Comparison of ENCODE assay signal across 8 cellular contexts in the genomic region with DNA sequence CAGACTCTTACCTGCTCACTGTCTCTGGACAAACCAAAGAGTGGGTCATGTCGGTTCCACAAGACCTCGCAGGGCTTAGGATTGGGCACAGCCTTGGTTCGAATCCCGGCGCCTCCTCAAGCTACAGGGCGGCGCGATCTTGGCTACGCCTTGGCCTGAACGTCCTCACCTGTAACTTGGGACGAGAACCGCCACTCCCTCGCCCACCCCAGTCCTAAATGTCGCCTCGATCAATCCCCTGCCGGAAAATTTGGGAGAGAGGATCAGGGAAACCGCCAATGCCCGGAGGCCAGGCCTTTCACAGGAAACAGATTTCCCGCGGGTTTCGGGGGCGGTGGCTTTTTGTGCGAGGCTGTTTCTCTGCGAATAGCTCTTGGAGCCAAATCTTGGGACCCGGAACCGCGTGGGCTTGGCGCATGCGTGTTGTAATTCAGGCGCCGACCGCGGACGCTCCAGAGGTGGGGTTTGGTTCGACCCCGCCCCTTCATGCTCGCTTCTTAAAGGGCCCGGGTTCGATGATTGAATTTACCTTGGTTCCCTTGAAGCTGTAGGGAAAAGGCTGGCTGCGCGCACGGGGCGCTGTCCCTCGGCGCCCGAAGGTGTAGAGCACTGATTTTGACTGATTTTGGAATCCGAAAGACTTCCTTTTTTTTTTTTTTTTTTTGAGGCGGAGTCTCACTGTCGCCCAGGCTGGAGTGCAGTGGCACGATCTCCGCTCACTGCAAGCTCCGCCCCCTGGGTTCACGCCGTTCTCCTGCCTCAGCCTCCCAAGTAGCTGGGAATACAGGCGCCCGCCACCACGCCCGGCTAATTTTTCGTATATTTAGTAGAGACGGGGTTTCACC. TPM values are rescaled to one million over a fixed set of nuclear protein-coding genes. Genes with fewer than 3 reads are reported as not detected.
DNase-seq lines count a peak whose midpoint lies in the region; ATAC-seq and TF ChIP-seq lines count a peak whose summit lies in the region.

A gene with protein sequence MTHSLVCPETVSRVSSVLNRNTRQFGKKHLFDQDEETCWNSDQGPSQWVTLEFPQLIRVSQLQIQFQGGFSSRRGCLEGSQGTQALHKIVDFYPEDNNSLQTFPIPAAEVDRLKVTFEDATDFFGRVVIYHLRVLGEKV (minus strand): TSS at position 403 of the 845 bp plus-strand sequence. CDS start 354 bp downstream, at position 49.

- no peaks in the 10 kb centered on the region for H3K27me3 ChIP-seq in CD4-positive, alpha-beta memory T cell (ENCODE audit: insufficient read depth, low read length)
- peaks cover 16% of the 10 kb centered on the region; the same call in 1 of the 2 replicates for H3K27me3 ChIP-seq in PC-9 (ENCODE audit: insufficient read depth, low read depth)

- peak within 1 kb of the TSS; percentile 73 for H3K27ac ChIP-seq in CD4-positive, alpha-beta memory T cell (ENCODE audit: low read depth, low read length)
- peak within 1 kb of the TSS; percentile 68 for H3K27ac ChIP-seq in PC-9

- TF ChIP-seq CTCF in PC-9 (conservative IDR thresholded peaks at IDR 0.05) (no peak), mucosa of descending colon (IDR thresholded peaks at IDR 0.05) (no peak)

- TF ChIP-seq RAD21 in Ishikawa (IDR thresholded peaks at IDR 0.05; ENCODE audit: low read depth): no peak

- peaks cover 0 to 4% of the 10 kb centered on the region in 2 donors for H3K27me3 Mint-ChIP-seq in CD4-positive, alpha-beta memory T cell

- H3K4me3 Mint-ChIP-seq in CD4-positive, alpha-beta memory T cell: peak within 1 kb of the TSS; percentile 91 to 97 (median 94)

- H3K4me1 ChIP-seq in CD4-positive, alpha-beta memory T cell (ENCODE audit: insufficient read depth, low read length): peaks cover 33% of the 10 kb centered on the region
- H3K4me1 ChIP-seq in PC-9 (replicated peaks; ENCODE audit: insufficient read depth): peaks cover 14% of the 10 kb centered on the region
- peaks cover 13% of the 10 kb centered on the region for H3K4me1 ChIP-seq in mucosa of descending colon (ENCODE audit: low read depth)

- BruUV-seq in PC-9 (replicated peaks; lab: Mats Ljungman, UMichigan): TSS peak; percentile 73

- peaks cover 6% of the 10 kb centered on the region for H3K36me3 ChIP-seq in CD4-positive, alpha-beta memory T cell (ENCODE audit: insufficient read depth, low read length)
- H3K36me3 ChIP-seq in PC-9 (ENCODE audit: low read depth) (no peaks in the 10 kb centered on the region), mucosa of descending colon (ENCODE audit: low read depth) (no peaks in the 10 kb centered on the region)

- peaks cover 0 to 4% (median 0%) of the 10 kb centered on the region in 8 donors for H3K9me3 Mint-ChIP-seq in CD4-positive, alpha-beta memory T cell

- peak; percentile 89 to 91 (median 90) for DNase-seq in CD4-positive, alpha-beta memory T cell
- DNase-seq in PC-9 (peak; percentile 80 to 90), activated T-cell treated with anti-CD3 and anti-CD28 coated beads for 48 hours (ENCODE audit: low read depth) (peak; percentile 92), epidermal melanocyte (ENCODE audit: insufficient read length, low spot score) (peak; percentile 99), mucosa of descending colon (peak; percentile 94 to 95 (median 95))
- peak; percentile 82 to 85 for DNase-seq in stimulated activated CD8-positive, alpha-beta memory T cell treated with anti-CD3 and anti-CD28 coated beads, Interleukin-4, amount 100 ng/mL, for 1 hour (ENCODE audit: low read depth in 2 of 2, low spot score in 1 of 2)

- ATAC-seq in GM21367 (IDR thresholded peaks at IDR 0.05; ENCODE audit: unreplicated experiment): peak; percentile 48
- peak; percentile 94 for ATAC-seq in mucosa of descending colon

- peaks cover 21% of the 10 kb centered on the region; the same call in 1 of the 2 replicates for H3F3A ChIP-seq in PC-9 (ENCODE audit: insufficient read depth, low read depth)

- H3K27ac Mint-ChIP-seq in CD4-positive, alpha-beta memory T cell: peak within 1 kb of the TSS; percentile 90 to 96 (median 94)

- intact Hi-C loops in CD4-positive, alpha-beta memory T cell (cut with micrococcal nuclease): loop anchor here (1.0 kb wide), 2 partner anchors 11 to 117 kb away; a partner anchor contains a TSS
- intact Hi-C loops in PC-9 (cut with micrococcal nuclease; ENCODE audit: unreplicated experiment) (no loop called here), mucosa of descending colon (cut with DNase I, micrococcal nuclease) (no loop called here)

- TF ChIP-seq EP300 in Ishikawa (IDR thresholded peaks at IDR 0.05; ENCODE audit: borderline replicate concordance): 0 out of 2 replicates have a peak, but pooled peaks have one; percentile 23

- peaks cover 19 to 43% (median 35%) of the 10 kb centered on the region in 4 donors for H3K4me1 Mint-ChIP-seq in CD4-positive, alpha-beta memory T cell

- H3K79me2 ChIP-seq in PC-9 (ENCODE audit: low read depth): peaks cover 21% of the 10 kb centered on the region

- POLR2A ChIA-PET in CD4-positive, alpha-beta memory T cell (lab: Charles Lee; ENCODE audit: partially characterized antibody): interaction anchor here (0.8 to 5.1 kb wide), 6 partner anchors 10 to 287 kb away, joined by 3 to 84 read pairs (median 4); a partner anchor contains a TSS
- POLR2A ChIA-PET in PC-9 (lab: Charles Lee; ENCODE audit: unreplicated experiment): interaction anchor here (0.5 to 1.4 kb wide), 5 partner anchors 10 to 1573 kb away, joined by 3 to 66 read pairs (median 5); a partner anchor contains a TSS

- peak within 1 kb of the TSS; percentile 89 for H2AFZ ChIP-seq in PC-9

- no peaks in the 10 kb centered on the region for H3K9me3 ChIP-seq in CD4-positive, alpha-beta memory T cell (ENCODE audit: control insufficient read depth in 1 of 2, low read length in 2 of 2)
- H3K9me3 ChIP-seq in PC-9 (ENCODE audit: insufficient read depth, low read depth) (no peaks in the 10 kb centered on the region), mucosa of descending colon (no peaks in the 10 kb centered on the region)

- peak within 1 kb of the TSS; percentile 69 to 93 for H3K4me3 ChIP-seq in CD4-positive, alpha-beta memory T cell (ENCODE audit: low read length in 2 of 2)
- H3K4me3 ChIP-seq in PC-9 (peak within 1 kb of the TSS; percentile 91), mucosa of descending colon (peak within 1 kb of the TSS; percentile 48)

- H3K4me2 ChIP-seq in PC-9: peak within 1 kb of the TSS; percentile 83

- CTCF ChIA-PET in CD4-positive, alpha-beta memory T cell (lab: Charles Lee; ENCODE audit: partially characterized antibody): interaction anchor here (0.6 to 1.8 kb wide), 6 partner anchors 10 to 227 kb away, joined by 3 to 6 read pairs (median 3); no protein-coding TSS in a partner anchor
- CTCF ChIA-PET in PC-9 (lab: Charles Lee): interaction anchor here (1.0 to 1.6 kb wide), 2 partner anchors 10 to 22 kb away, joined by 3 read pairs; no protein-coding TSS in a partner anchor

- H3K36me3 Mint-ChIP-seq in CD4-positive, alpha-beta memory T cell: peaks cover 2 to 12% of the 10 kb centered on the region in 2 donors

- no peaks in the 10 kb centered on the region for H4K20me1 ChIP-seq in PC-9 (ENCODE audit: insufficient read depth)

- no peaks in the 10 kb centered on the region for H3K9me2 ChIP-seq in PC-9 (ENCODE audit: insufficient read depth)

TF ChIP-seq in Ishikawa, 13 proteins besides CTCF, POLR2A, EP300 and RAD21:
- no peak for TF ChIP-seq NFIC (IDR thresholded peaks at IDR 0.05)
- peak; percentile 21; the same call in 1 of the 2 replicates for TF ChIP-seq TCF12 (IDR thresholded peaks at IDR 0.05; ENCODE audit: low read depth)
- TF ChIP-seq, protein P1, sequence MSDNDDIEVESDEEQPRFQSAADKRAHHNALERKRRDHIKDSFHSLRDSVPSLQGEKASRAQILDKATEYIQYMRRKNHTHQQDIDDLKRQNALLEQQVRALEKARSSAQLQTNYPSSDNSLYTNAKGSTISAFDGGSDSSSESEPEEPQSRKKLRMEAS (IDR thresholded peaks at IDR 0.05): peak; percentile 93
- TF ChIP-seq, protein P2, sequence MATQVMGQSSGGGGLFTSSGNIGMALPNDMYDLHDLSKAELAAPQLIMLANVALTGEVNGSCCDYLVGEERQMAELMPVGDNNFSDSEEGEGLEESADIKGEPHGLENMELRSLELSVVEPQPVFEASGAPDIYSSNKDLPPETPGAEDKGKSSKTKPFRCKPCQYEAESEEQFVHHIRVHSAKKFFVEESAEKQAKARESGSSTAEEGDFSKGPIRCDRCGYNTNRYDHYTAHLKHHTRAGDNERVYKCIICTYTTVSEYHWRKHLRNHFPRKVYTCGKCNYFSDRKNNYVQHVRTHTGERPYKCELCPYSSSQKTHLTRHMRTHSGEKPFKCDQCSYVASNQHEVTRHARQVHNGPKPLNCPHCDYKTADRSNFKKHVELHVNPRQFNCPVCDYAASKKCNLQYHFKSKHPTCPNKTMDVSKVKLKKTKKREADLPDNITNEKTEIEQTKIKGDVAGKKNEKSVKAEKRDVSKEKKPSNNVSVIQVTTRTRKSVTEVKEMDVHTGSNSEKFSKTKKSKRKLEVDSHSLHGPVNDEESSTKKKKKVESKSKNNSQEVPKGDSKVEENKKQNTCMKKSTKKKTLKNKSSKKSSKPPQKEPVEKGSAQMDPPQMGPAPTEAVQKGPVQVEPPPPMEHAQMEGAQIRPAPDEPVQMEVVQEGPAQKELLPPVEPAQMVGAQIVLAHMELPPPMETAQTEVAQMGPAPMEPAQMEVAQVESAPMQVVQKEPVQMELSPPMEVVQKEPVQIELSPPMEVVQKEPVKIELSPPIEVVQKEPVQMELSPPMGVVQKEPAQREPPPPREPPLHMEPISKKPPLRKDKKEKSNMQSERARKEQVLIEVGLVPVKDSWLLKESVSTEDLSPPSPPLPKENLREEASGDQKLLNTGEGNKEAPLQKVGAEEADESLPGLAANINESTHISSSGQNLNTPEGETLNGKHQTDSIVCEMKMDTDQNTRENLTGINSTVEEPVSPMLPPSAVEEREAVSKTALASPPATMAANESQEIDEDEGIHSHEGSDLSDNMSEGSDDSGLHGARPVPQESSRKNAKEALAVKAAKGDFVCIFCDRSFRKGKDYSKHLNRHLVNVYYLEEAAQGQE (IDR thresholded peaks at IDR 0.05; ENCODE audit: low read depth): no peak; the same call in 1 of the 2 replicates
- no peak for TF ChIP-seq FOXM1 (IDR thresholded peaks at IDR 0.05; ENCODE audit: borderline replicate concordance, low read depth)
- no peak for TF ChIP-seq YY1 (IDR thresholded peaks at IDR 0.05; ENCODE audit: low read depth)

RNA-seq across cellular contexts. Expression of the gene that starts here (rescaled TPM):
- 10 to 100 TPM; 25.1 to 28.6 TPM for total RNA-seq in CD4-positive, alpha-beta memory T cell
- polyA plus RNA-seq in CD4-positive, alpha-beta memory T cell: 10 to 100 TPM; 32.0 to 33.2 TPM
- total RNA-seq in PC-9 (2021) (25.7 and 28.7 TPM in 2 replicates), mucosa of descending colon (10 to 100 TPM; 12.5 to 14.6 (median 13.4) TPM)

Comparison
In these comparisons a context has a peak if more than half of its experiments do, and no peak if none do; other contexts are left out.
1. Peak in every context shown above with its lines: DNase-seq, ATAC-seq, H3K4me3 ChIP-seq and H3K27ac ChIP-seq.